ENCODE assay signal across 11 cellular contexts in the genomic region with DNA sequence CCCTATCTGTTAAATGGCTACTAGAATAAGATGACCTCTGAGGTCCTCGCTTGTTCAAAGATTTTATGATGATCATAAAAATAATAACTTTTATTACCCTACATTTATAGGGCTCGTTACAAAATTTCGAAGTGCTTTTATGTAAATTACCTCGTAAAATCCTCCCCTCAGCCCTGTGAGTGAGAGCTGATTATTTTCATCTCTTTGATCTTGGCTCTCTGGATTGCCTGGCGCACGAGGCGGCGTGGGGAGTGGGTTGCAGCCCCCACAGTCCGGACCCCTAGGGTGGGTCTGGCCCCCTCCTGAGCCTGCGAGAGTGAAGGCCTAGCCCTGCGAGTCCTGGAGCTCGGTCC. TPM values are rescaled to one million over a fixed set of nuclear protein-coding genes. Genes with fewer than 3 reads are reported as not detected.
DNase-seq lines count a peak whose midpoint lies in the region; ATAC-seq and TF ChIP-seq lines count a peak whose summit lies in the region.
"Had no signal": no experiment of that assay in that cellular context is flagged by ENCODE, and none has a peak within 500 bp of the region (broad histone marks: within the 10 kb centered on the region; RNA-seq: fewer than 3 reads in every experiment).

No MANE protein-coding gene starts in this region.

- BruUV-seq in Caco-2 (replicated peaks; lab: Mats Ljungman, UMichigan) = no TSS peak

- H3K36me3 ChIP-seq in Caco-2 (ENCODE audit: control insufficient read depth, insufficient read depth, low read length) (no peaks in the 10 kb centered on the region), RWPE2 (ENCODE audit: low read depth) (no peaks in the 10 kb centered on the region)
- H3K36me3 ChIP-seq: pancreas had no signal

- peaks cover 6% of the 10 kb centered on the region for H3K27me3 ChIP-seq in Caco-2 (replicated peaks; ENCODE audit: control insufficient read depth, insufficient read depth, low read length)
- peaks cover 28% of the 10 kb centered on the region for H3K27me3 ChIP-seq in RWPE2 (ENCODE audit: insufficient read depth, poor library complexity, severe bottlenecking)

- TF ChIP-seq CTCF in Caco-2 (IDR thresholded peaks at IDR 0.05; ENCODE audit: insufficient read depth in 1 of 2, low read depth in 1 of 2, low read length in 1 of 2, severe bottlenecking in 1 of 2, unreplicated experiment in 1 of 2) (no peak), RWPE2 (IDR thresholded peaks at IDR 0.05; ENCODE audit: poor library complexity, severe bottlenecking) (no peak), epithelial cell of esophagus (IDR thresholded peaks at IDR 0.05; ENCODE audit: insufficient read depth, low read depth, low read length, missing control alignments) (no peak), progenitor cell of endocrine pancreas (IDR thresholded peaks at IDR 0.05; ENCODE audit: unreplicated experiment) (no peak)

- peaks cover 5% of the 10 kb centered on the region for H3K4me1 Mint-ChIP-seq in Caco-2 (ENCODE audit: low read depth, unreplicated experiment)
- peaks cover 21% of the 10 kb centered on the region for H3K4me1 Mint-ChIP-seq in progenitor cell of endocrine pancreas (ENCODE audit: low read depth)

- no peak overlapping the region for H3K27ac ChIP-seq in RWPE2 (ENCODE audit: poor library complexity, severe bottlenecking)
- H3K27ac ChIP-seq: pancreas had no signal

- H3K4me3 Mint-ChIP-seq in Caco-2 (ENCODE audit: unreplicated experiment) (peak overlapping the region; percentile 77), progenitor cell of endocrine pancreas (ENCODE audit: low read depth) (peak overlapping the region; percentile 76)

- CTCF ChIA-PET in Caco-2 (lab: Charles Lee) = interaction anchor here (0.6 kb wide), 1 partner anchor 232 kb away, joined by 3 read pairs; no protein-coding TSS in a partner anchor

- ATAC-seq in RWPE2 (ENCODE audit: low read depth) (no peak), GM21786 (IDR thresholded peaks at IDR 0.05; ENCODE audit: unreplicated experiment) (no peak)

- H3K36me3 Mint-ChIP-seq in Caco-2 (ENCODE audit: insufficient read depth, unreplicated experiment) (no peaks in the 10 kb centered on the region), progenitor cell of endocrine pancreas (ENCODE audit: insufficient read depth) (no peaks in the 10 kb centered on the region)

- no peak overlapping the region for H3K27ac Mint-ChIP-seq in Caco-2 (ENCODE audit: unreplicated experiment)
- H3K27ac Mint-ChIP-seq in progenitor cell of endocrine pancreas = no peak overlapping the region

- intact Hi-C loops in Caco-2 (cut with micrococcal nuclease; ENCODE audit: unreplicated experiment) = loop anchor here (2.0 to 5.0 kb wide), 2 partner anchors 198 to 350 kb away; no protein-coding TSS in a partner anchor

- POLR2A ChIA-PET in Caco-2 (lab: Charles Lee) = no interaction called here

- H3K27me3 Mint-ChIP-seq in Caco-2 (ENCODE audit: insufficient read depth, unreplicated experiment) (peaks cover 45% of the 10 kb centered on the region), progenitor cell of endocrine pancreas (peaks cover 47% of the 10 kb centered on the region)

- no peak for DNase-seq in Caco-2
- DNase-seq in RWPE2 (ENCODE audit: low spot score) = no peak
- no peak for DNase-seq in epithelial cell of esophagus (ENCODE audit: low read depth)
- no peak for DNase-seq in progenitor cell of endocrine pancreas (ENCODE audit: low spot score, unreplicated experiment)
- DNase-seq in AG20443 (ENCODE audit: low spot score) = no peak
- no peak for DNase-seq in GF-D8 (lab: John Stamatoyannopoulos, UW)
- no peak for DNase-seq in AML-193 (lab: John Stamatoyannopoulos, UW)
- DNase-seq: EL, Karpas-422 had no signal

- 0 out of 2 replicates have a peak, but pooled peaks cover 9% of the 10 kb centered on the region for H3K4me1 ChIP-seq in Caco-2
- H3K4me1 ChIP-seq in RWPE2 (ENCODE audit: insufficient read depth, poor library complexity, severe bottlenecking) = no peaks in the 10 kb centered on the region

- peak overlapping the region; percentile 33 for H3K4me3 ChIP-seq in Caco-2 (ENCODE audit: low read depth, low read length)
- H3K4me3 ChIP-seq in RWPE2 (ENCODE audit: severe bottlenecking) = peak overlapping the region; percentile 41
- H3K4me3 ChIP-seq in epithelial cell of esophagus (ENCODE audit: low read length) = peak overlapping the region; percentile 65

- H3K9me3 Mint-ChIP-seq in Caco-2 (ENCODE audit: unreplicated experiment) (no peaks in the 10 kb centered on the region), progenitor cell of endocrine pancreas (ENCODE audit: low read depth) (no peaks in the 10 kb centered on the region)

- H3K9me3 ChIP-seq in Caco-2 (no peaks in the 10 kb centered on the region), RWPE2 (ENCODE audit: severe bottlenecking) (no peaks in the 10 kb centered on the region)
- H3K9me3 ChIP-seq: pancreas had no signal

RNA-seq across cellular contexts. Expression of gene SDK2, which starts 1.6 kb away (rescaled TPM):
- total RNA-seq in Caco-2 (2022) (0.09 and 0.14 TPM in 2 replicates), progenitor cell of endocrine pancreas (6.7 and 7.1 TPM in 2 replicates)
